Comparison of ENCODE assay signal across 21 cellular contexts in genomic region chr1:178937770-178938169, GRCh38.
DNase-seq lines count a peak whose midpoint lies in the region; ATAC-seq and TF ChIP-seq lines count a peak whose summit lies in the region.
"Had no signal": no experiment of that assay in that cellular context is flagged by ENCODE, and none has a peak within 500 bp of the region (broad histone marks: within the 10 kb centered on the region; RNA-seq: fewer than 3 reads in every experiment).

No MANE protein-coding gene starts in this region.

- no peak overlapping the region for H3K4ac ChIP-seq in mesenchymal stem cell (ENCODE audit: low read depth in 1 of 2, low read length in 2 of 2)

- DNase-seq in heart left ventricle (no peak), cardiac septum (ENCODE audit: low spot score) (no peak), mesenchymal stem cell (no peak), sigmoid colon (no peak), uterus (peak; percentile 49 to 70), NCI-H2196 (lab: John Stamatoyannopoulos, UW; ENCODE audit: unreplicated experiment) (no peak)
- DNase-seq: 8988T; activated CD4-positive, alpha-beta T cell treated with anti-CD3 and anti-CD28 coated beads, Interleukin-2, amount 10 ng/mL, durations not matched to agents 24 days and 14 days; activated naive CD8-positive, alpha-beta T cell treated with anti-CD3 and anti-CD28 coated beads, Interleukin-2, amount 10 ng/mL, durations not matched to agents 7 days and 5 days; DND-41; hypothalamus; MM.1S; NCI-H146; NCI-H748 treated with DMSO at 0.1 percent for 48 hours; OCI-M1; right lobe of liver; SHP77 treated with DMSO at 0.1 percent for 48 hours; upper lobe of right lung had no signal

- no peaks in the 10 kb centered on the region for H3K27me3 ChIP-seq in heart left ventricle
- H3K27me3 ChIP-seq in mesenchymal stem cell (ENCODE audit: control insufficient read depth in 1 of 2, insufficient read depth in 1 of 2, low read length in 2 of 2), result peaks cover 0 to 15% of the 10 kb centered on the region in 2 experiments
- H3K27me3 ChIP-seq in sigmoid colon, result no peaks in the 10 kb centered on the region
- H3K27me3 ChIP-seq in uterus, result no peaks in the 10 kb centered on the region
- H3K27me3 ChIP-seq: right lobe of liver, upper lobe of right lung had no signal

- no peak overlapping the region for H3K23ac ChIP-seq in mesenchymal stem cell (ENCODE audit: low read length in 2 of 2)

- H4K91ac ChIP-seq in mesenchymal stem cell (ENCODE audit: low read length), result no peak overlapping the region

- H3K27ac ChIP-seq in heart left ventricle (peak overlapping the region in 11 of 12 donors; percentile 66 to 89 (median 86)), mesenchymal stem cell (ENCODE audit: low read length, poor library complexity, severe bottlenecking) (no peak overlapping the region), sigmoid colon (peak overlapping the region; percentile 88 to 93 (median 90)), uterus (peak overlapping the region; percentile 88 to 96)
- H3K27ac ChIP-seq: right lobe of liver, upper lobe of right lung had no signal

- 54 to 72% (median 66%) methylated on average over 7 of the region's 7 CpGs for WGBS in heart left ventricle, 4 donors
- WGBS in mesenchymal stem cell, result 65% methylated on average over 6 of the region's 7 CpGs
- WGBS in sigmoid colon, 2 donors, result 62 to 73% methylated on average over 7 of the region's 7 CpGs

- no peaks in the 10 kb centered on the region for H3K9me3 ChIP-seq in heart left ventricle
- no peaks in the 10 kb centered on the region for H3K9me3 ChIP-seq in mesenchymal stem cell (ENCODE audit: control insufficient read depth, low read length)
- H3K9me3 ChIP-seq in sigmoid colon, result no peaks in the 10 kb centered on the region
- H3K9me3 ChIP-seq in uterus, result no peaks in the 10 kb centered on the region
- H3K9me3 ChIP-seq: right lobe of liver, upper lobe of right lung had no signal

- H3K4me1 ChIP-seq in heart left ventricle (peaks cover 5 to 73% (median 40%) of the 10 kb centered on the region in 12 donors), mesenchymal stem cell (ENCODE audit: control insufficient read depth, insufficient read depth, low read depth, low read length) (peaks cover 9% of the 10 kb centered on the region), sigmoid colon (peaks cover 0 to 84% (median 79%) of the 10 kb centered on the region in 4 donors), uterus (peaks cover 14 to 25% of the 10 kb centered on the region in 2 donors)
- H3K4me1 ChIP-seq: right lobe of liver had no signal

- intact Hi-C loops in heart left ventricle (cut with DNase I), result no loop called here
- intact Hi-C loops in cardiac septum (cut with DNase I), result no loop called here
- intact Hi-C loops in sigmoid colon (cut with DNase I), result no loop called here
- intact Hi-C loops in uterus (cut with DNase I; ENCODE audit: low total_unique reads), result no loop called here

- no peak overlapping the region for H2AK5ac ChIP-seq in mesenchymal stem cell (ENCODE audit: low read length, severe bottlenecking)

- no peak overlapping the region for H2AFZ ChIP-seq in mesenchymal stem cell (ENCODE audit: low read depth, low read length)

- H3K14ac ChIP-seq in mesenchymal stem cell (ENCODE audit: low read length in 2 of 2), result no peak overlapping the region

- H3K4me2 ChIP-seq in mesenchymal stem cell (ENCODE audit: low read length, poor library complexity, severe bottlenecking), result no peak overlapping the region

- no peak for TF ChIP-seq POLR2A in heart left ventricle (IDR thresholded peaks at IDR 0.05)
- TF ChIP-seq POLR2A in sigmoid colon (IDR thresholded peaks at IDR 0.05), result no peak
- TF ChIP-seq POLR2A in uterus (IDR thresholded peaks at IDR 0.05), result no peak

- peak overlapping the region; percentile 86 for H3K9ac ChIP-seq in mesenchymal stem cell (ENCODE audit: low read length)

- ATAC-seq in heart left ventricle, result no peak
- no peak for ATAC-seq in GM21390 (IDR thresholded peaks at IDR 0.05; ENCODE audit: unreplicated experiment)
- ATAC-seq in HG03378 (IDR thresholded peaks at IDR 0.05; ENCODE audit: unreplicated experiment), result no peak
- ATAC-seq: stimulated activated effector memory CD8-positive, alpha-beta T cell treated with anti-CD3 and anti-CD28 coated beads, Interleukin-12 subunit alpha, Interleukin-12 subunit beta, amount 100 ng/mL, for 72 hours; upper lobe of right lung had no signal

- TF ChIP-seq EP300 in sigmoid colon (IDR thresholded peaks at IDR 0.05), result no peak

- H3K4me3 ChIP-seq in heart left ventricle (peak overlapping the region in 1 of 12 donors; percentile 3), mesenchymal stem cell (ENCODE audit: insufficient read depth in 1 of 2, low read depth in 1 of 2, low read length in 2 of 2) (no peak overlapping the region), sigmoid colon (no peak overlapping the region), uterus (no peak overlapping the region)
- H3K4me3 ChIP-seq: right lobe of liver, upper lobe of right lung had no signal

- no peak overlapping the region for H2BK120ac ChIP-seq in mesenchymal stem cell (ENCODE audit: low read depth, low read length)

- TF ChIP-seq CTCF in heart left ventricle (IDR thresholded peaks at IDR 0.05) (no peak), sigmoid colon (IDR thresholded peaks at IDR 0.05) (no peak), uterus (IDR thresholded peaks at IDR 0.05) (no peak)

- no peak overlapping the region for H2BK5ac ChIP-seq in mesenchymal stem cell (ENCODE audit: low read depth, low read length, poor library complexity, severe bottlenecking)

- no peaks in the 10 kb centered on the region for H3K36me3 ChIP-seq in heart left ventricle
- peaks cover 0 to 7% of the 10 kb centered on the region in 2 experiments for H3K36me3 ChIP-seq in mesenchymal stem cell (ENCODE audit: control insufficient read depth in 1 of 2, insufficient read depth in 2 of 2, low read depth in 1 of 2, low read length in 2 of 2)
- H3K36me3 ChIP-seq in sigmoid colon, result no peaks in the 10 kb centered on the region
- no peaks in the 10 kb centered on the region for H3K36me3 ChIP-seq in uterus
- H3K36me3 ChIP-seq: right lobe of liver, upper lobe of right lung had no signal

- H2BK12ac ChIP-seq in mesenchymal stem cell (ENCODE audit: low read length in 2 of 2), result no peak overlapping the region

- H2BK15ac ChIP-seq in mesenchymal stem cell (ENCODE audit: low read depth, poor library complexity, severe bottlenecking), result no peak overlapping the region

- H3K18ac ChIP-seq in mesenchymal stem cell (ENCODE audit: low read depth in 1 of 2, low read length in 2 of 2), result no peak overlapping the region

- no peak overlapping the region for H4K8ac ChIP-seq in mesenchymal stem cell (ENCODE audit: low read length)

- no peaks in the 10 kb centered on the region for H3K79me1 ChIP-seq in mesenchymal stem cell (replicated peaks; ENCODE audit: low read length, poor library complexity, severe bottlenecking)

Comparison
In these comparisons a context has a peak if more than half of its experiments do, and no peak if none do; other contexts are left out.
1. DNase-seq: peak in uterus (2 of 2); none in heart left ventricle (0 of 5), cardiac septum (single experiment), mesenchymal stem cell (single experiment), sigmoid colon (single experiment) and NCI-H2196 (single experiment).